12 cellular contexts compared by ENCODE assay signal in the genomic region with DNA sequence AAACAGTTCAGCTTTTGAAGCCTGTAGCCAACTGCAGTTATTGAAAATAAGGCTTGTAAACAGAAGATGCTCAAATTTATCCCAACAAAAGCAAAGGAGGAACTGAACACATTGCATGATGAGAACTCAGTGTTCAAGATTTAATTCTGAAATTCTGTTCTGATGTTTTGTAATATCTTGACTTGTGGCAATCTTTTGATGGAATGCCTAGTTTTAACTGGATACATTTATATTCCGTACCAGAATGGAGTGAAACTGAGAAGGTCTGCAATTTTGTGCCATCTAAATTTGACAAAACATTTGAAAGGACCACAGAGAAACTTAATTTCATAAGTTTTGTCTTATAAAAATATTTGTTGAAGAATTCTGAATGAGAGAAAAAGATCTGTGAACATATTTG.
"Had no signal": no experiment of that assay in that cellular context is flagged by ENCODE, and none has a peak within 500 bp of the region (broad histone marks: within the 10 kb centered on the region; RNA-seq: fewer than 3 reads in every experiment).

No MANE protein-coding gene starts in this region.

- H3K27ac ChIP-seq: left ventricle myocardium inferior, uterus had no signal

- H3K9me3 Mint-ChIP-seq: activated naive CD4-positive, alpha-beta T cell treated with anti-CD3 and anti-CD28 coated beads, Interleukin-2, amount 10 ng/mL, durations not matched to agents 7 days and 5 days; activated T-helper 1 cell treated with anti-CD3 and anti-CD28 coated beads, Interleukin-12 subunit alpha, Interleukin-12 subunit beta, Interleukin-2, Interleukin-4 antibody, amounts not matched to agents 30 ng/mL and 10 ng/mL and 1 ng/mL, durations not matched to agents 14 hours and 24 hours and 36 hours; neural crest cell had no signal

- H3K4me3 ChIP-seq: esophagus squamous epithelium, left ventricle myocardium inferior, uterus had no signal

- H3K36me3 ChIP-seq: esophagus squamous epithelium, left ventricle myocardium inferior, uterus had no signal

- H3K27me3 Mint-ChIP-seq: activated naive CD4-positive, alpha-beta T cell treated with anti-CD3 and anti-CD28 coated beads, Interleukin-2, amount 10 ng/mL, durations not matched to agents 7 days and 5 days had no signal

- H3K4me3 Mint-ChIP-seq: activated naive CD4-positive, alpha-beta T cell treated with anti-CD3 and anti-CD28 coated beads, Interleukin-2, amount 10 ng/mL, durations not matched to agents 7 days and 5 days; activated T-helper 1 cell treated with anti-CD3 and anti-CD28 coated beads, Interleukin-12 subunit alpha, Interleukin-12 subunit beta, Interleukin-2, Interleukin-4 antibody, amounts not matched to agents 30 ng/mL and 10 ng/mL and 1 ng/mL, durations not matched to agents 14 hours and 24 hours and 36 hours; neural crest cell had no signal

- H3K27me3 ChIP-seq: esophagus squamous epithelium, uterus had no signal

- DNase-seq: activated CD4-positive, alpha-beta T cell treated with anti-CD3 and anti-CD28 coated beads for 48 hours; activated naive CD4-positive, alpha-beta T cell treated with anti-CD3 and anti-CD28 coated beads, Interleukin-2, amount 10 ng/mL, durations not matched to agents 7 days and 5 days; aorta; esophagus squamous epithelium; foreskin melanocyte; left ventricle myocardium inferior; mesenchymal stem cell; SK-N-SH; stimulated activated CD4-positive, alpha-beta T cell treated with anti-CD3 and anti-CD28 coated beads, Interleukin-4, amount 100 ng/mL, for 24 hours; uterus had no signal

- H3K9me3 ChIP-seq: esophagus squamous epithelium, left ventricle myocardium inferior, SK-N-SH, uterus had no signal

- H3K4me1 ChIP-seq: uterus had no signal

- H3K27ac Mint-ChIP-seq: activated naive CD4-positive, alpha-beta T cell treated with anti-CD3 and anti-CD28 coated beads, Interleukin-2, amount 10 ng/mL, durations not matched to agents 7 days and 5 days; activated T-helper 1 cell treated with anti-CD3 and anti-CD28 coated beads, Interleukin-12 subunit alpha, Interleukin-12 subunit beta, Interleukin-2, Interleukin-4 antibody, amounts not matched to agents 30 ng/mL and 10 ng/mL and 1 ng/mL, durations not matched to agents 14 hours and 24 hours and 36 hours had no signal
